ENCODE assay signal across 9 cellular contexts in the genomic region with DNA sequence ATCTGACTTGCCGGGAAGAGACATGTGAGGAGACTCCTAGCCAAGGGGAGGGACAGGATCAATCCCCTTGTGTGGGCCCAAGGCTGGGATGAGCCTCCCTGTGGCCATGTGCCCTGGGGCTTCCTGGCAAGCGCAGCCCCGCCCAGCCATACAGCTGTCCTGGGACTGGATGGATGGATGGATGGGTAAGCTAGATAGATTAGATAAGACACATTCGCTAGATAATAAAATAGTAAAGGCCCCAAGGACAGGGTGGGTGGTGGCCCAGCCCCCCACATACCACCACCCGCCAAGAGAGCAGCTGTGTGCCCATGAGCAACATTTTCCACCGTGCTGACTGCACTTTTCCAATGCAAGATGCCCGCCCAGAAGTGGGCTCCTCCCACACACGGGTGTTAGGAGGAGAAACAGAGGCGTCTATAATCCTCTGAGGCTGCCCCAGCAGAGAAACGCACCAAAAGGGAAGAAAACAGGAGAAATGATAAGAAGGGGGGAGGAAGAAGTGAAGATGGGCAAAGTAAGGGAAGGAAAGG. TPM values are rescaled to one million over a fixed set of nuclear protein-coding genes. Genes with fewer than 3 reads are reported as not detected.
DNase-seq lines count a peak whose midpoint lies in the region; ATAC-seq and TF ChIP-seq lines count a peak whose summit lies in the region.
"Had no signal": no experiment of that assay in that cellular context is flagged by ENCODE, and none has a peak within 500 bp of the region (broad histone marks: within the 10 kb centered on the region; RNA-seq: fewer than 3 reads in every experiment).

No MANE protein-coding gene starts in this region.

- no peaks in the 10 kb centered on the region for H3K9me3 Mint-ChIP-seq in activated CD4-positive, alpha-beta T cell treated with anti-CD3 and anti-CD28 coated beads, Interleukin-2, amount 10 ng/mL, durations not matched to agents 24 days and 14 days

- no peak for TF ChIP-seq POLR2A in uterus (IDR thresholded peaks at IDR 0.05)

- H3K27me3 Mint-ChIP-seq in activated CD4-positive, alpha-beta T cell treated with anti-CD3 and anti-CD28 coated beads, Interleukin-2, amount 10 ng/mL, durations not matched to agents 24 days and 14 days = no peaks in the 10 kb centered on the region

- TF ChIP-seq CTCF in uterus (IDR thresholded peaks at IDR 0.05) = no peak

- DNase-seq in GDM1 (lab: John Stamatoyannopoulos, UW) = peak; percentile 6
- peak; percentile 88 for DNase-seq in activated CD4-positive, alpha-beta T cell treated with anti-CD3 and anti-CD28 coated beads, Interleukin-2, amount 10 ng/mL, durations not matched to agents 24 days and 14 days
- peak; percentile 81 for DNase-seq in dermis blood vessel endothelial cell
- DNase-seq in retina = peak; percentile 36
- DNase-seq in uterus = peak; percentile 76 to 77

- H3K9me3 ChIP-seq in uterus = no peaks in the 10 kb centered on the region

- peak overlapping the region; percentile 94 for H3K27ac Mint-ChIP-seq in activated CD4-positive, alpha-beta T cell treated with anti-CD3 and anti-CD28 coated beads, Interleukin-2, amount 10 ng/mL, durations not matched to agents 24 days and 14 days

- H3K27me3 ChIP-seq in uterus = no peaks in the 10 kb centered on the region

- peak overlapping the region; percentile 96 to 97 for H3K27ac ChIP-seq in uterus

- H3K36me3 Mint-ChIP-seq in activated CD4-positive, alpha-beta T cell treated with anti-CD3 and anti-CD28 coated beads, Interleukin-2, amount 10 ng/mL, durations not matched to agents 24 days and 14 days (ENCODE audit: low read depth) = peaks cover 67% of the 10 kb centered on the region

- H3K4me1 Mint-ChIP-seq in activated CD4-positive, alpha-beta T cell treated with anti-CD3 and anti-CD28 coated beads, Interleukin-2, amount 10 ng/mL, durations not matched to agents 24 days and 14 days = peaks cover 80% of the 10 kb centered on the region

- intact Hi-C loops in activated CD4-positive, alpha-beta T cell treated with anti-CD3 and anti-CD28 coated beads, Interleukin-2, amount 10 ng/mL, durations not matched to agents 24 days and 14 days (cut with micrococcal nuclease) = loop anchor here (1.0 to 5.0 kb wide), 2 partner anchors 8 to 104 kb away; a partner anchor contains a TSS
- intact Hi-C loops in uterus (cut with DNase I; ENCODE audit: low total_unique reads) = no loop called here

- peak overlapping the region; percentile 67 for H3K4me3 Mint-ChIP-seq in activated CD4-positive, alpha-beta T cell treated with anti-CD3 and anti-CD28 coated beads, Interleukin-2, amount 10 ng/mL, durations not matched to agents 24 days and 14 days

- ATAC-seq in GM18861 (IDR thresholded peaks at IDR 0.05; ENCODE audit: unreplicated experiment) (no peak), HG02840 (IDR thresholded peaks at IDR 0.05; ENCODE audit: low FRiP score, unreplicated experiment) (no peak), GM18511 (IDR thresholded peaks at IDR 0.05; ENCODE audit: unreplicated experiment) (no peak)

- peaks cover 8 to 39% of the 10 kb centered on the region in 2 donors for H3K4me1 ChIP-seq in uterus

- no peak overlapping the region for H3K4me3 ChIP-seq in uterus

- no peaks in the 10 kb centered on the region for H3K36me3 ChIP-seq in uterus

RNA-seq across cellular contexts. Expression of a gene that starts 25.1 kb away (rescaled TPM):
- 60.9 and 63.9 TPM in 2 replicates for total RNA-seq in activated CD4-positive, alpha-beta T cell treated with anti-CD3 and anti-CD28 coated beads, Interleukin-2, amount 10 ng/mL, durations not matched to agents 24 days and 14 days
- total RNA-seq in dermis blood vessel endothelial cell (45.6 and 49.7 TPM in 2 replicates), uterus (100 to 1,000 TPM in 1 of 4 donors, 10 to 100 TPM in 3; 21.3 to 120 (median 70.0) TPM)

RNA-seq across cellular contexts. Expression of a gene that starts 53.2 kb away (rescaled TPM):
- total RNA-seq in activated CD4-positive, alpha-beta T cell treated with anti-CD3 and anti-CD28 coated beads, Interleukin-2, amount 10 ng/mL, durations not matched to agents 24 days and 14 days = not detected in 2 replicates
- total RNA-seq in dermis blood vessel endothelial cell (0.28 and 0.51 TPM in 2 replicates), uterus (not detected)
- total RNA-seq: pulmonary artery endothelial cell had no signal

Comparison
In these comparisons a context has a peak if more than half of its experiments do, and no peak if none do; other contexts are left out.
1. DNase-seq: peak in every context shown above with its lines; median percentile 88 in activated CD4-positive, alpha-beta T cell treated with anti-CD3 and anti-CD28 coated beads, Interleukin-2, amount 10 ng/mL, durations not matched to agents 24 days and 14 days; 81 in dermis blood vessel endothelial cell; 76 in uterus; 36 in retina; 6 in GDM1.